Comparison of ENCODE assay signal across 8 cellular contexts in the genomic region with DNA sequence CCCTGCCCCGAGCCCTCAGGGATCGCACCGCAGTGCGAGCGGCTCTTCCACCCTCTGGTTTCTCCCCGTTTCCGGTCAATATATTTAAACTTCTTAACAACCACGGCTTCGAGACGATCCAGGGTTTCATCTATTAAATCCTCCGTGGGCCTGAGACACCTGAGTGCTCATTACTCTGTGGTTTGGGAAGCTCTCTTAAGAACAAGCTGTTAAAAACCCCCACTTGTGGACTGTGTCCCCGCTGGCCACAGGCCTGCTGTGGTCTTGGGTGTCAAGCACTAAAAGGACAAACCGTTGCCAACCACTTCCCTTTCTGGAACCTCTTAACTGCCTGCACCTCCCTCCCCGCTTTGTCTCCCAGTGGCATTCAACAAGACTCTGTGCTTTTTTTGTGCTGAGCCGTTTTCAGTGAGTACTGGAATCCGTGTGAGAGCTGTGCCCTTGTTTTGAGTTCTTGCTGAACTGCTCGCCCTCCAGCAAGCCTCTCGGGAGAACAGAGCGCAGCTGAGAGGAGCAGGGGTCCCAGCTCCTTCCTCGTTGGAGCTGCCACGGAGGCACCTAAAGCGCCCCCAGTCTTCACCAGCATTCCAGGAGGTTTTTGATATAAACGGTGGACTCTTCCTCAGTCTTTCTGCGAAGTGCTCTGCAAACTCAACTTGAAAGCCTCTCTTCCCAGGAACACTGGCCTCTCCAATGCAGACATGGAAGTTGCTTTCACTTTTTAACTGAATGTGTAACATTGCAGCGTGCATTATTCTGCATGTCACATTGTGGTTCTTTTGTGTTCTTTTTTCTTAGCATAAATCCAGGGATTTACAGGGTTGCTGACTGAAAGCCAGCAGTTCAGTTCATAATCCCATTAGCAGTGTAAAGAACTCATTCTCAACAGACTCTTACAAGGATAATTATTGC. TPM values are rescaled to one million over a fixed set of nuclear protein-coding genes. Genes with fewer than 3 reads are reported as not detected.
DNase-seq lines count a peak whose midpoint lies in the region; ATAC-seq and TF ChIP-seq lines count a peak whose summit lies in the region.

No MANE protein-coding gene starts in this region.

- no peak for DNase-seq in Caco-2
- DNase-seq in MV-4-11 (lab: John Stamatoyannopoulos, UW): peak; percentile 98
- peak; percentile 79 for DNase-seq in amniotic epithelial cell (ENCODE audit: low read depth)
- peak; percentile 80 for DNase-seq in cardiac septum (ENCODE audit: low spot score)
- no peak for DNase-seq in omental fat pad (ENCODE audit: low spot score)
- DNase-seq in SHP77 treated with DMSO at 0.1 percent for 48 hours (lab: John Stamatoyannopoulos, UW): no peak

- no peaks in the 10 kb centered on the region for H3K9me3 Mint-ChIP-seq in Caco-2 (ENCODE audit: unreplicated experiment)

- H3K36me3 ChIP-seq in Caco-2 (ENCODE audit: control insufficient read depth, insufficient read depth, low read length): no peaks in the 10 kb centered on the region

- intact Hi-C loops in Caco-2 (cut with micrococcal nuclease; ENCODE audit: unreplicated experiment): loop anchor here (1.0 to 5.0 kb wide), 2 partner anchors 30 to 46 kb away; no protein-coding TSS in a partner anchor
- intact Hi-C loops in cardiac septum (cut with DNase I): loop anchor here (2.0 kb wide), 3 partner anchors 54 to 202 kb away; no protein-coding TSS in a partner anchor

- H3K4me3 Mint-ChIP-seq in Caco-2 (ENCODE audit: unreplicated experiment): peak overlapping the region; percentile 80

- 0 out of 2 replicates have a peak, but pooled peaks cover 3% of the 10 kb centered on the region for H3K4me1 ChIP-seq in Caco-2

- POLR2A ChIA-PET in Caco-2 (lab: Charles Lee): interaction anchor here (0.6 to 0.7 kb wide), 2 partner anchors 32 to 71 kb away, joined by 3 read pairs; no protein-coding TSS in a partner anchor

- CTCF ChIA-PET in Caco-2 (lab: Charles Lee): interaction anchor here (0.6 to 1.1 kb wide), 4 partner anchors 12 to 72 kb away, joined by 3 to 5 read pairs (median 3); no protein-coding TSS in a partner anchor

- BruUV-seq in Caco-2 (replicated peaks; lab: Mats Ljungman, UMichigan): no TSS peak

- H3K27ac Mint-ChIP-seq in Caco-2 (ENCODE audit: unreplicated experiment): peak overlapping the region; percentile 87

- H3K27me3 Mint-ChIP-seq in Caco-2 (ENCODE audit: insufficient read depth, unreplicated experiment): no peaks in the 10 kb centered on the region

- H3K27me3 ChIP-seq in Caco-2 (replicated peaks; ENCODE audit: control insufficient read depth, insufficient read depth, low read length): no peaks in the 10 kb centered on the region

- H3K9me3 ChIP-seq in Caco-2: no peaks in the 10 kb centered on the region

- TF ChIP-seq CTCF in Caco-2 (IDR thresholded peaks at IDR 0.05; ENCODE audit: insufficient read depth in 1 of 2, low read depth in 1 of 2, low read length in 1 of 2, severe bottlenecking in 1 of 2, unreplicated experiment in 1 of 2): no peak
- TF ChIP-seq CTCF in omental fat pad (IDR thresholded peaks at IDR 0.05): no peak

- H3K4me1 Mint-ChIP-seq in Caco-2 (ENCODE audit: low read depth, unreplicated experiment): peaks cover 31% of the 10 kb centered on the region

- peak; percentile 53 for ATAC-seq in GM19467 (IDR thresholded peaks at IDR 0.05; ENCODE audit: unreplicated experiment)
- peak; percentile 57 for ATAC-seq in omental fat pad (ENCODE audit: low FRiP score)
- no peak for ATAC-seq in GM19455 (IDR thresholded peaks at IDR 0.05; ENCODE audit: unreplicated experiment)

- no peaks in the 10 kb centered on the region for H3K36me3 Mint-ChIP-seq in Caco-2 (ENCODE audit: insufficient read depth, unreplicated experiment)

- H3K4me3 ChIP-seq in Caco-2 (ENCODE audit: low read depth, low read length): peak overlapping the region; percentile 64

RNA-seq across cellular contexts. Expression of gene IGFBP7, which starts 0.7 kb away (rescaled TPM):
- 37.1 and 40.4 TPM in 2 replicates for total RNA-seq in Caco-2 (2022)
- total RNA-seq in cardiac septum: 739 TPM
- 1,000 to 10,000 TPM in 1 of 4 donors, 100 to 1,000 TPM in 3; 515 to 1,168 (median 594) TPM for total RNA-seq in omental fat pad

Comparison
In these comparisons a context has a peak if more than half of its experiments do, and no peak if none do; other contexts are left out.
1. DNase-seq: peak in MV-4-11 (single experiment), amniotic epithelial cell (single experiment) and cardiac septum (single experiment); none in Caco-2 (0 of 2), omental fat pad (single experiment) and SHP77 treated with DMSO at 0.1 percent for 48 hours (single experiment).
2. RNA of gene IGFBP7, which starts 0.7 kb away (total RNA-seq): 739 TPM in cardiac septum (single experiment) and 515 to 1,168 TPM in omental fat pad; 37.1 to 40.4 TPM in Caco-2; every median in the first group is over 10 times any median in the second.